1 cellular context compared by ENCODE assay signal in the genomic region with DNA sequence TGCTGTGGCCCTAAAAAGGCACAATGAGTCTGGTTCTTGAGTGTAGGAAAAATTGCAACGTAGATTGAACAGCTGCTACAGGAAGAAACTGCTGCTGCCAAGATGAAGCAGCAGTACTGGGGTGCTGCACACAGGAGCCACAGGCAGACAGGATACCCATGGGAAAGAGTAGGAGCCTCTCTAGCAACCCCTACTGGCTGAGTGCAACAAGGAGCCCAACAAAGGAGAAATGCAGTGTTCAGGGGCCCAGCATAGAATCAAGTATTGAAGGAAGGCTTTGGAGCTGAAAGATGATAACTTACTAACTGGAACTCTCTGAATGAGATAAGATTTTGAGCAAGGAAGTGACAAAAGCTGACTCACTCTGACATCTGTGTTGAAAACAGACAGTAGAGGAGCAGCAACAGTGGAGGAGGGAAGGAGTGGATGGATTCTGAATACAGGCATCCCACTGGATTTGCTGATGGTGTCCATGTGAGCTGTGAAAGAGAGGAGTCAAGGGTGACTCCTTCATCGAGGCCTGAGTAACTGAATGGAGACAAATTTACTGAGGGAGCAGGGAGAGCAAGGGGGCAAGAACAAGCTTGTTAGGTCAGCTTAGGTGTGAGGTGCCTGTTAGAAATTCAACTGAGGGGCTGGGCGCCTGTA.
TF ChIP-seq lines count a peak whose summit lies in the region.

No MANE protein-coding gene starts in this region.

TF ChIP-seq in HepG2, 621 proteins besides CTCF, POLR2A, EP300 and RAD21 (continued from another document):
- TF ChIP-seq ZNF343 (CRISPR knock-in tag; IDR thresholded peaks at IDR 0.05) = peak; percentile 82; the same call in 1 of the 2 replicates
- TF ChIP-seq, protein P1, sequence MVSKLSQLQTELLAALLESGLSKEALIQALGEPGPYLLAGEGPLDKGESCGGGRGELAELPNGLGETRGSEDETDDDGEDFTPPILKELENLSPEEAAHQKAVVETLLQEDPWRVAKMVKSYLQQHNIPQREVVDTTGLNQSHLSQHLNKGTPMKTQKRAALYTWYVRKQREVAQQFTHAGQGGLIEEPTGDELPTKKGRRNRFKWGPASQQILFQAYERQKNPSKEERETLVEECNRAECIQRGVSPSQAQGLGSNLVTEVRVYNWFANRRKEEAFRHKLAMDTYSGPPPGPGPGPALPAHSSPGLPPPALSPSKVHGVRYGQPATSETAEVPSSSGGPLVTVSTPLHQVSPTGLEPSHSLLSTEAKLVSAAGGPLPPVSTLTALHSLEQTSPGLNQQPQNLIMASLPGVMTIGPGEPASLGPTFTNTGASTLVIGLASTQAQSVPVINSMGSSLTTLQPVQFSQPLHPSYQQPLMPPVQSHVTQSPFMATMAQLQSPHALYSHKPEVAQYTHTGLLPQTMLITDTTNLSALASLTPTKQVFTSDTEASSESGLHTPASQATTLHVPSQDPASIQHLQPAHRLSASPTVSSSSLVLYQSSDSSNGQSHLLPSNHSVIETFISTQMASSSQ (IDR thresholded peaks at IDR 0.05; ENCODE audit: low read depth) = no peak
- TF ChIP-seq, protein P1 (CRISPR knock-in tag; IDR thresholded peaks at IDR 0.05; ENCODE audit: borderline replicate concordance) = no peak
- TF ChIP-seq ZNF121 (CRISPR knock-in tag; IDR thresholded peaks at IDR 0.05) = no peak
- TF ChIP-seq ZNF607 (CRISPR knock-in tag; IDR thresholded peaks at IDR 0.05; ENCODE audit: borderline replicate concordance) = no peak
- TF ChIP-seq MAF1 (CRISPR knock-in tag; IDR thresholded peaks at IDR 0.05; ENCODE audit: borderline replicate concordance) = no peak
- TF ChIP-seq, protein P2, sequence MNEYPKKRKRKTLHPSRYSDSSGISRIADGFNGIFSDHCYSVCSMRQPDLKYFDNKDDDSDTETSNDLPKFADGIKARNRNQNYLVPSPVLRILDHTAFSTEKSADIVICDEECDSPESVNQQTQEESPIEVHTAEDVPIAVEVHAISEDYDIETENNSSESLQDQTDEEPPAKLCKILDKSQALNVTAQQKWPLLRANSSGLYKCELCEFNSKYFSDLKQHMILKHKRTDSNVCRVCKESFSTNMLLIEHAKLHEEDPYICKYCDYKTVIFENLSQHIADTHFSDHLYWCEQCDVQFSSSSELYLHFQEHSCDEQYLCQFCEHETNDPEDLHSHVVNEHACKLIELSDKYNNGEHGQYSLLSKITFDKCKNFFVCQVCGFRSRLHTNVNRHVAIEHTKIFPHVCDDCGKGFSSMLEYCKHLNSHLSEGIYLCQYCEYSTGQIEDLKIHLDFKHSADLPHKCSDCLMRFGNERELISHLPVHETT (CRISPR knock-in tag; conservative IDR thresholded peaks at IDR 0.05) = no peak
- TF ChIP-seq STAG1 (CRISPR knock-in tag; IDR thresholded peaks at IDR 0.05) = peak; percentile 53; the same call in 1 of the 2 replicates
- TF ChIP-seq, protein P3, sequence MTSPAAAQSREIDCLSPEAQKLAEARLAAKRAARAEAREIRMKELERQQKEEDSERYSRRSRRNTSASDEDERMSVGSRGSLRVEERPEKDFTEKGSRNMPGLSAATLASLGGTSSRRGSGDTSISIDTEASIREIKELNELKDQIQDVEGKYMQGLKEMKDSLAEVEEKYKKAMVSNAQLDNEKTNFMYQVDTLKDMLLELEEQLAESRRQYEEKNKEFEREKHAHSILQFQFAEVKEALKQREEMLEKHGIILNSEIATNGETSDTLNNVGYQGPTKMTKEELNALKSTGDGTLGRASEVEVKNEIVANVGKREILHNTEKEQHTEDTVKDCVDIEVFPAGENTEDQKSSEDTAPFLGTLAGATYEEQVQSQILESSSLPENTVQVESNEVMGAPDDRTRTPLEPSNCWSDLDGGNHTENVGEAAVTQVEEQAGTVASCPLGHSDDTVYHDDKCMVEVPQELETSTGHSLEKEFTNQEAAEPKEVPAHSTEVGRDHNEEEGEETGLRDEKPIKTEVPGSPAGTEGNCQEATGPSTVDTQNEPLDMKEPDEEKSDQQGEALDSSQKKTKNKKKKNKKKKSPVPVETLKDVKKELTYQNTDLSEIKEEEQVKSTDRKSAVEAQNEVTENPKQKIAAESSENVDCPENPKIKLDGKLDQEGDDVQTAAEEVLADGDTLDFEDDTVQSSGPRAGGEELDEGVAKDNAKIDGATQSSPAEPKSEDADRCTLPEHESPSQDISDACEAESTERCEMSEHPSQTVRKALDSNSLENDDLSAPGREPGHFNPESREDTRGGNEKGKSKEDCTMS (CRISPR knock-in tag; conservative IDR thresholded peaks at IDR 0.05) = no peak
- TF ChIP-seq ZFX (CRISPR knock-in tag; IDR thresholded peaks at IDR 0.05; ENCODE audit: low read depth) = no peak
